In the genomic region with DNA sequence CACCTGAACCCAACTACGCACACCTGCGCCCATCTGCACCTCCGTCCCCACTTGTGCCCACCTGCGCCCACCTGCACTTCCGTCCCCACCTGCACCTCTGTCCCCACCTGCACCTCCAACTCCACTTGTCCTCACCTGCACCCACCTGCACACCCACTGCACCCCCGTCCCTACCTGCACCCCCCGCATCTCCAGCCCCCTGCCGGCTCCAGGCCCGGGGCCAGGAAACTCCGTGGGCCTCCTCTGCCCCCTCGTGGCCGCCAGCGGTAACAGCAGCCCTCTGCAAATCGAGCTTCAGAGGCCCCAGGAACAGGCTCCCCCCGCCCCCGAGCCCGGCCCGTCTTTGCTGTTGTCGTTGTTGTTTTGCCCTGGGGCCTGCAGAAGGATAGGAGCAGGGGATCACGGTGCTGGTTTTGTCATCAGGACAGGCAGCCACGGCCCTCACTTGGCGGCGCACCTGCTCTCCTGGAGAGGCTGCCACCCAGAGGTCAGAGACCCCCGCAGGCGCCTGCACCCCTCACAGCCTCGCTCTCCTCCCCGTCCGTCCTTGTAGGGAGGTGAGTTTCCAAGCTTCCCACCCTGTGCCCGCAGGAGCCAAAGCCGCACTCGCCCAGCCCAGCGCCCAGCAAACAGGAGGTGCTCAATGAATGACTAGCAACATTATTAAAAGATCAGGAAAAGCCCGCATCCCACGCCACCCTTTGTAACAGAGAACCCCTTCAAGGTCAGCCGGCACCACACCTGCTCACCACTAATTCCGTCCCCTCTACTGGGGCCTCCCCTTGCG, we compare ENCODE assay signal across 1 cellular context.
TF ChIP-seq lines count a peak whose summit lies in the region.

No MANE protein-coding gene starts in this region.

TF ChIP-seq in HepG2, 621 proteins besides CTCF, POLR2A, EP300 and RAD21 (continued from another document):
- TF ChIP-seq STAG1 (CRISPR knock-in tag; IDR thresholded peaks at IDR 0.05) (peak; percentile 71), SRSF4 (IDR thresholded peaks at IDR 0.05; ENCODE audit: low read depth, low read length, poor library complexity, severe bottlenecking) (no peak), HNRNPL (IDR thresholded peaks at IDR 0.05; ENCODE audit: low read depth, low read length) (0 out of 2 replicates have a peak, but pooled peaks have one; percentile 38), ELF3 (CRISPR knock-in tag; IDR thresholded peaks at IDR 0.05) (no peak), HCFC1 (IDR thresholded peaks at IDR 0.05; ENCODE audit: low read depth, low read length) (no peak), SMC3 (IDR thresholded peaks at IDR 0.05; ENCODE audit: low read length) (peak; percentile 9; the same call in 1 of the 2 replicates), BHLHE40 (IDR thresholded peaks at IDR 0.05; ENCODE audit: low read length) (0 out of 2 replicates have a peak, but pooled peaks have one; percentile 4), ERF (CRISPR knock-in tag; IDR thresholded peaks at IDR 0.05) (0 out of 2 replicates have a peak, but pooled peaks have one; percentile 24), ZFY (CRISPR knock-in tag; IDR thresholded peaks at IDR 0.05) (peak; percentile 27; the same call in 1 of the 2 replicates), ZFP90 (CRISPR knock-in tag; IDR thresholded peaks at IDR 0.05; ENCODE audit: borderline replicate concordance) (peak; percentile 63; the same call in 1 of the 2 replicates), ZNF605 (CRISPR knock-in tag; IDR thresholded peaks at IDR 0.05) (0 out of 2 replicates have a peak, but pooled peaks have one; percentile 30)
- TF ChIP-seq, protein P1, sequence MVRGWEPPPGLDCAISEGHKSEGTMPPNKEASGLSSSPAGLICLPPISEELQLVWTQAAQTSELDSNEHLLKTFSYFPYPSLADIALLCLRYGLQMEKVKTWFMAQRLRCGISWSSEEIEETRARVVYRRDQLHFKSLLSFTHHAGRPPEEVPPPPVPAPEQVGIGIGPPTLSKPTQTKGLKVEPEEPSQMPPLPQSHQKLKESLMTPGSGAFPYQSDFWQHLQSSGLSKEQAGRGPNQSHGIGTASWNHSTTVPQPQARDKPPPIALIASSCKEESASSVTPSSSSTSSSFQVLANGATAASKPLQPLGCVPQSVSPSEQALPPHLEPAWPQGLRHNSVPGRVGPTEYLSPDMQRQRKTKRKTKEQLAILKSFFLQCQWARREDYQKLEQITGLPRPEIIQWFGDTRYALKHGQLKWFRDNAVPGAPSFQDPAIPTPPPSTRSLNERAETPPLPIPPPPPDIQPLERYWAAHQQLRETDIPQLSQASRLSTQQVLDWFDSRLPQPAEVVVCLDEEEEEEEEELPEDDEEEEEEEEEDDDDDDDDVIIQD (CRISPR knock-in tag; IDR thresholded peaks at IDR 0.05; ENCODE audit: low read depth) = no peak
